Comparison of ENCODE assay signal across 2 cellular contexts in genomic region chr15:39230917-39231285, GRCh38.
TF ChIP-seq lines count a peak whose summit lies in the region.

No MANE protein-coding gene starts in this region.

TF ChIP-seq in SK-N-SH, 30 proteins besides CTCF, POLR2A, EP300 and RAD21 (continued from another document):
- no peak for TF ChIP-seq FOXM1 (IDR thresholded peaks at IDR 0.05; ENCODE audit: low read depth)
- TF ChIP-seq USF2 (IDR thresholded peaks at IDR 0.05; ENCODE audit: borderline replicate concordance, low read depth, low read length): no peak

TF ChIP-seq in SK-N-SH treated with all-trans-retinoic acid at 6 μM for 48 hours, 23 proteins besides CTCF, POLR2A, EP300 and RAD21 (continued from another document):
- TF ChIP-seq CSRNP3 (CRISPR knock-in tag; IDR thresholded peaks at IDR 0.05): no peak
